1 cellular context compared by ENCODE assay signal in genomic region chr15:73389971-73390544, GRCh38.
TF ChIP-seq lines count a peak whose summit lies in the region.

No MANE protein-coding gene starts in this region.

TF ChIP-seq in A549, 52 proteins besides CTCF, POLR2A, EP300 and RAD21 (continued from another document):
- no peak for TF ChIP-seq ESRRA (IDR thresholded peaks at IDR 0.05; ENCODE audit: borderline replicate concordance, low read length)
- TF ChIP-seq CEBPB (IDR thresholded peaks at IDR 0.05): peak in 1 of 2 experiments; percentile 34; a peak in 1 of 4 replicates
- TF ChIP-seq REST (IDR thresholded peaks at IDR 0.05): no peak
- no peak for TF ChIP-seq FOXS1 (CRISPR knock-in tag; IDR thresholded peaks at IDR 0.05)
